12 cellular contexts compared by ENCODE assay signal in genomic region chr11:75508051-75508561, GRCh38. TPM values are rescaled to one million over a fixed set of nuclear protein-coding genes. Genes with fewer than 3 reads are reported as not detected.
DNase-seq lines count a peak whose midpoint lies in the region; ATAC-seq, FAIRE-seq and TF ChIP-seq lines count a peak whose summit lies in the region.
"Had no signal": no experiment of that assay in that cellular context is flagged by ENCODE, and none has a peak within 500 bp of the region (broad histone marks: within the 10 kb centered on the region; RNA-seq: fewer than 3 reads in every experiment).

No MANE protein-coding gene starts in this region.

- TF ChIP-seq POLR2A in GM12892 (IDR thresholded peaks at IDR 0.05; ENCODE audit: low read depth, low read length) (no peak), body of pancreas (IDR thresholded peaks at IDR 0.05) (no peak)

- H3K27ac ChIP-seq in body of pancreas, result no peak overlapping the region
- H3K27ac ChIP-seq: sigmoid colon, tibial artery had no signal

- no peaks in the 10 kb centered on the region for H3K4me1 ChIP-seq in body of pancreas

- H3K27me3 ChIP-seq in body of pancreas, result no peaks in the 10 kb centered on the region
- H3K27me3 ChIP-seq: sigmoid colon, tibial artery had no signal

- H3K4me3 Mint-ChIP-seq in naive B cell, result peak overlapping the region in 6 of 8 donors; percentile 9 to 82 (median 54)

- H3K36me3 ChIP-seq in body of pancreas (replicated peaks in 1 of 2; ENCODE audit: insufficient read depth in 1 of 2, low read depth in 2 of 2), result no peaks in the 10 kb centered on the region
- H3K36me3 ChIP-seq: sigmoid colon, tibial artery had no signal

- no peaks in the 10 kb centered on the region for H3K9me3 ChIP-seq in body of pancreas
- H3K9me3 ChIP-seq: sigmoid colon, tibial artery had no signal

- FAIRE-seq in GM12892 (lab: Jason Lieb, UNC), result peak; percentile 85

- H3K4me1 Mint-ChIP-seq in naive B cell, result peaks cover 18 to 38% (median 21%) of the 10 kb centered on the region in 3 donors

- H3K36me3 Mint-ChIP-seq in naive B cell, result no peaks in the 10 kb centered on the region

- intact Hi-C loops in body of pancreas (cut with DNase I), result no loop called here

- DNase-seq in GM12892 (ENCODE audit: insufficient read length), result no peak
- peak in 66 of 76 experiments; percentile 9 to 75 (median 49) for DNase-seq in HUDEP-2 (lab: John Stamatoyannopoulos, UW; ENCODE audit: unreplicated experiment in 76 of 76)
- peak; percentile 30 for DNase-seq in activated CD4-positive, alpha-beta T cell treated with anti-CD3 and anti-CD28 coated beads for 48 hours
- peak; percentile 35 for DNase-seq in naive B cell
- no peak for DNase-seq in body of pancreas
- no peak for DNase-seq in glomerular visceral epithelial cell (ENCODE audit: extremely low spot score)
- DNase-seq: NCI-H1417, sigmoid colon, tibial artery had no signal

- no peak overlapping the region for H3K4me3 ChIP-seq in body of pancreas
- H3K4me3 ChIP-seq: sigmoid colon, tibial artery had no signal

- ATAC-seq in naive B cell (ENCODE audit: low read depth in 2 of 2) (peak; percentile 88 to 90), HG02610 (IDR thresholded peaks at IDR 0.05; ENCODE audit: unreplicated experiment) (no peak), body of pancreas (no peak), GM21528 (IDR thresholded peaks at IDR 0.05; ENCODE audit: low FRiP score, unreplicated experiment) (no peak)
- ATAC-seq: HCT116 had no signal

- no peaks in the 10 kb centered on the region for H3K27me3 Mint-ChIP-seq in naive B cell

- 43 to 64% methylated on average over 8 of the region's 8 CpGs for WGBS in body of pancreas, 2 donors

- H3K27ac Mint-ChIP-seq in naive B cell, result peak overlapping the region; percentile 82 to 97 (median 89)

- no peaks in the 10 kb centered on the region for H3K9me3 Mint-ChIP-seq in naive B cell

- no peak for TF ChIP-seq CTCF in body of pancreas (IDR thresholded peaks at IDR 0.05)

RNA-seq across cellular contexts. Expression of gene GDPD5, which starts 17.6 kb away (rescaled TPM):
- polyA plus RNA-seq in GM12892 (2012; ENCODE audit: missing spikeins), result 11.5 TPM
- 1 to 10 TPM in 4 of 6 donors, under 1 TPM in 1, not detected in 1; 0.62 to 8.2 (median 2.2) TPM for polyA plus RNA-seq in naive B cell (ENCODE audit: low read depth in 6 of 6)
- total RNA-seq in body of pancreas, result 10 to 100 TPM; 29.6 to 73.2 TPM

RNA-seq across cellular contexts. Expression of gene SERPINH1, which starts 53.9 kb away (rescaled TPM):
- polyA plus RNA-seq in GM12892 (2012; ENCODE audit: missing spikeins), result 10.9 TPM
- polyA plus RNA-seq in naive B cell (ENCODE audit: low read depth in 6 of 6), result 1 to 10 TPM in 2 of 6 donors, under 1 TPM in 3, not detected in 1; 0.40 to 1.4 (median 0.85) TPM
- 100 to 1,000 TPM in 1 of 2 donors, 10 to 100 TPM in 1; 78.3 to 166 TPM for total RNA-seq in body of pancreas

Comparison
In these comparisons a context has a peak if more than half of its experiments do, and no peak if none do; other contexts are left out.
1. DNase-seq: peak in HUDEP-2 (66 of 76), activated CD4-positive, alpha-beta T cell treated with anti-CD3 and anti-CD28 coated beads for 48 hours (single experiment) and naive B cell (single experiment); none in GM12892 (single experiment), body of pancreas (0 of 4) and glomerular visceral epithelial cell (single experiment).
2. ATAC-seq: peak in naive B cell (2 of 2); none in HG02610 (single experiment), body of pancreas (single experiment) and GM21528 (single experiment).